Comparison of ENCODE assay signal across 1 cellular context in the genomic region with DNA sequence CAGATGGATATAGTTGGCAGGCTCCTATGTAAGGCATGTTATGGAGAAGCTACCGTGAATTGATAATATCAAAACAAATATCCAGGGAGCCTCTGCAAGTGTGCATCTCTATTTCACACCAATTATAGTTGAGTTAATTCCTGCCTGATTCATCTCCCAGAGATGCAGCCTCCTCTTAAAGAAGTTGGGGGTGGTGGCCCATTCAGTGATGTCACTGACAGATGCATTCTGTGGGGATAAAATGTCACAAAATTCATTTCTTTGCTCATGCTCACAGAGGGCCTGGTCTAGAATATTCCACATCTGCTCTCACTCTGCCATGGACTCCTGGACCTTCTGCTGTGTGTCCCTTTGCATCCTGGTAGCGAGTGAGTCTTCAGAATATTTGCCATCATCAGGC.
TF ChIP-seq lines count a peak whose summit lies in the region.

No MANE protein-coding gene starts in this region.

TF ChIP-seq in SK-N-SH treated with all-trans-retinoic acid at 6 μM for 48 hours, 23 proteins besides CTCF, POLR2A, EP300 and RAD21 (continued from another document):
- TF ChIP-seq, protein P1, sequence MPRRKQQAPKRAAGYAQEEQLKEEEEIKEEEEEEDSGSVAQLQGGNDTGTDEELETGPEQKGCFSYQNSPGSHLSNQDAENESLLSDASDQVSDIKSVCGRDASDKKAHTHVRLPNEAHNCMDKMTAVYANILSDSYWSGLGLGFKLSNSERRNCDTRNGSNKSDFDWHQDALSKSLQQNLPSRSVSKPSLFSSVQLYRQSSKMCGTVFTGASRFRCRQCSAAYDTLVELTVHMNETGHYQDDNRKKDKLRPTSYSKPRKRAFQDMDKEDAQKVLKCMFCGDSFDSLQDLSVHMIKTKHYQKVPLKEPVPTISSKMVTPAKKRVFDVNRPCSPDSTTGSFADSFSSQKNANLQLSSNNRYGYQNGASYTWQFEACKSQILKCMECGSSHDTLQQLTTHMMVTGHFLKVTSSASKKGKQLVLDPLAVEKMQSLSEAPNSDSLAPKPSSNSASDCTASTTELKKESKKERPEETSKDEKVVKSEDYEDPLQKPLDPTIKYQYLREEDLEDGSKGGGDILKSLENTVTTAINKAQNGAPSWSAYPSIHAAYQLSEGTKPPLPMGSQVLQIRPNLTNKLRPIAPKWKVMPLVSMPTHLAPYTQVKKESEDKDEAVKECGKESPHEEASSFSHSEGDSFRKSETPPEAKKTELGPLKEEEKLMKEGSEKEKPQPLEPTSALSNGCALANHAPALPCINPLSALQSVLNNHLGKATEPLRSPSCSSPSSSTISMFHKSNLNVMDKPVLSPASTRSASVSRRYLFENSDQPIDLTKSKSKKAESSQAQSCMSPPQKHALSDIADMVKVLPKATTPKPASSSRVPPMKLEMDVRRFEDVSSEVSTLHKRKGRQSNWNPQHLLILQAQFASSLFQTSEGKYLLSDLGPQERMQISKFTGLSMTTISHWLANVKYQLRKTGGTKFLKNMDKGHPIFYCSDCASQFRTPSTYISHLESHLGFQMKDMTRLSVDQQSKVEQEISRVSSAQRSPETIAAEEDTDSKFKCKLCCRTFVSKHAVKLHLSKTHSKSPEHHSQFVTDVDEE (CRISPR knock-in tag; IDR thresholded peaks at IDR 0.05): no peak
- TF ChIP-seq OSR1 (CRISPR knock-in tag; IDR thresholded peaks at IDR 0.05) (no peak), ZFP30 (CRISPR knock-in tag; IDR thresholded peaks at IDR 0.05) (no peak), ZNF565 (CRISPR knock-in tag; conservative IDR thresholded peaks at IDR 0.05; ENCODE audit: low read depth) (no peak), TOX (CRISPR knock-in tag; IDR thresholded peaks at IDR 0.05; ENCODE audit: borderline replicate concordance) (no peak), RARB (CRISPR knock-in tag; IDR thresholded peaks at IDR 0.05) (no peak)
